In the genomic region with DNA sequence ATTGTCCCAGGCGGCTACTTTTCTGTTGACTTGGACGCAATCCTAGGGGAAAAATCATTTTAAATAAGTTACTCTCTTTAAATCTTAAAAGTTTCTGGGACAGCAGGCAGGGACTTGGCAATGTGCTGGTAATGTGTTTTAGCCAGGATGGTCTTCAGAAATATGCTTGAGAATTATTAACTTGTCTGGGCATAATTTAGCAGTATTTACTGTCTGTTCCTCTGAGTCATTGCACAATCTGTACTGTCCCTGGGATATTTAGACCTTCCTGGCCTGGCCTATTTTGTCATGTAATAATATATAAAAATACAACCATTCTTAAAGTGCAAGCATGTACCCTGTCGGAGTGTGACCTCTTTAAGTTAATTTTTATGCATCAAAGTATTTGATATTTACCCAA, we compare ENCODE assay signal across 15 cellular contexts.
DNase-seq lines count a peak whose midpoint lies in the region; ATAC-seq and TF ChIP-seq lines count a peak whose summit lies in the region.
"Had no signal": no experiment of that assay in that cellular context is flagged by ENCODE, and none has a peak within 500 bp of the region (broad histone marks: within the 10 kb centered on the region; RNA-seq: fewer than 3 reads in every experiment).

No MANE protein-coding gene starts in this region.

- peak overlapping the region; percentile 4 for H3K27ac Mint-ChIP-seq in stimulated activated naive CD8-positive, alpha-beta T cell treated with anti-CD3 and anti-CD28 coated beads, Interleukin-15, Interleukin-2, amounts not matched to agents 100 ng/mL and 50 ng/mL, for 24 hours
- H3K27ac Mint-ChIP-seq in stimulated activated naive CD8-positive, alpha-beta T cell treated with anti-CD3 and anti-CD28 coated beads, Interleukin-15, amount 100 ng/mL, for 72 hours: no peak overlapping the region
- H3K27ac Mint-ChIP-seq: IgD-negative memory B cell had no signal

- H3K36me3 ChIP-seq in skeletal muscle satellite cell (ENCODE audit: insufficient read depth, low read length): no peaks in the 10 kb centered on the region
- H3K36me3 ChIP-seq: BLaER1 treated with 17β-estradiol and CSF1 and Interleukin-3, amounts not matched to agents 10 nM and 100 nM had no signal

- H3K4me3 ChIP-seq in choroid plexus epithelial cell (ENCODE audit: low read depth, low read length): no peak overlapping the region
- H3K4me3 ChIP-seq in skeletal muscle satellite cell (ENCODE audit: low read length): no peak overlapping the region
- H3K4me3 ChIP-seq: BLaER1 treated with 17β-estradiol and CSF1 and Interleukin-3, amounts not matched to agents 10 nM and 100 nM; PC-9 had no signal

- H3K4me1 Mint-ChIP-seq in stimulated activated naive CD8-positive, alpha-beta T cell treated with anti-CD3 and anti-CD28 coated beads, Interleukin-15, Interleukin-2, amounts not matched to agents 100 ng/mL and 50 ng/mL, for 24 hours (ENCODE audit: low read depth): no peaks in the 10 kb centered on the region
- H3K4me1 Mint-ChIP-seq in stimulated activated naive CD8-positive, alpha-beta T cell treated with anti-CD3 and anti-CD28 coated beads, Interleukin-15, amount 100 ng/mL, for 72 hours: no peaks in the 10 kb centered on the region
- H3K4me1 Mint-ChIP-seq: IgD-negative memory B cell had no signal

- no peaks in the 10 kb centered on the region for H3K27me3 ChIP-seq in skeletal muscle satellite cell (ENCODE audit: control insufficient read depth, insufficient read depth, low read length)
- H3K27me3 ChIP-seq: BLaER1 treated with 17β-estradiol and CSF1 and Interleukin-3, amounts not matched to agents 10 nM and 100 nM had no signal

- no peak overlapping the region for H3K4me3 Mint-ChIP-seq in stimulated activated naive CD8-positive, alpha-beta T cell treated with anti-CD3 and anti-CD28 coated beads, Interleukin-15, Interleukin-2, amounts not matched to agents 100 ng/mL and 50 ng/mL, for 24 hours
- H3K4me3 Mint-ChIP-seq in stimulated activated naive CD8-positive, alpha-beta T cell treated with anti-CD3 and anti-CD28 coated beads, Interleukin-15, amount 100 ng/mL, for 72 hours: no peak overlapping the region
- H3K4me3 Mint-ChIP-seq: IgD-negative memory B cell had no signal

- no peak for DNase-seq in stimulated activated naive CD8-positive, alpha-beta T cell treated with anti-CD3 and anti-CD28 coated beads, Interleukin-15, amount 100 ng/mL, for 72 hours
- DNase-seq in choroid plexus epithelial cell (ENCODE audit: low read depth): peak; percentile 23
- DNase-seq in kidney tubule cell (ENCODE audit: low spot score): peak; percentile 44
- DNase-seq in germinal center (ENCODE audit: low spot score): no peak
- DNase-seq in KG1 (lab: John Stamatoyannopoulos, UW): no peak
- DNase-seq in iPS-NIHi11 (ENCODE audit: low spot score): no peak
- DNase-seq: H7, NCI-H1417 treated with DMSO at 0.1 percent for 48 hours, NCI-H2029 treated with DMSO at 0.1 percent for 48 hours, NCI-H524, PC-9 had no signal

- H3K4me1 ChIP-seq in skeletal muscle satellite cell (ENCODE audit: control insufficient read depth, insufficient read depth, low read length): peaks cover 28% of the 10 kb centered on the region
- H3K4me1 ChIP-seq: BLaER1 treated with 17β-estradiol and CSF1 and Interleukin-3, amounts not matched to agents 10 nM and 100 nM had no signal

- no peak for ATAC-seq in stimulated activated naive CD8-positive, alpha-beta T cell treated with anti-CD3 and anti-CD28 coated beads, Interleukin-15, amount 100 ng/mL, for 72 hours

- H3K4me2 ChIP-seq in skeletal muscle satellite cell (ENCODE audit: low read length): peak overlapping the region; percentile 8
- H3K4me2 ChIP-seq: BLaER1 treated with 17β-estradiol and CSF1 and Interleukin-3, amounts not matched to agents 10 nM and 100 nM; PC-9 had no signal

- H3K9me3 Mint-ChIP-seq in stimulated activated naive CD8-positive, alpha-beta T cell treated with anti-CD3 and anti-CD28 coated beads, Interleukin-15, Interleukin-2, amounts not matched to agents 100 ng/mL and 50 ng/mL, for 24 hours: peaks cover 4% of the 10 kb centered on the region
- no peaks in the 10 kb centered on the region for H3K9me3 Mint-ChIP-seq in stimulated activated naive CD8-positive, alpha-beta T cell treated with anti-CD3 and anti-CD28 coated beads, Interleukin-15, amount 100 ng/mL, for 72 hours

- no peak overlapping the region for H3K9ac ChIP-seq in skeletal muscle satellite cell (ENCODE audit: low read depth, low read length)
- H3K9ac ChIP-seq: BLaER1 treated with 17β-estradiol and CSF1 and Interleukin-3, amounts not matched to agents 10 nM and 100 nM had no signal

- TF ChIP-seq CTCF in choroid plexus epithelial cell (conservative IDR thresholded peaks at IDR 0.05; ENCODE audit: low read depth, low read length): no peak

- H3K27me3 Mint-ChIP-seq in stimulated activated naive CD8-positive, alpha-beta T cell treated with anti-CD3 and anti-CD28 coated beads, Interleukin-15, Interleukin-2, amounts not matched to agents 100 ng/mL and 50 ng/mL, for 24 hours: no peaks in the 10 kb centered on the region
- H3K27me3 Mint-ChIP-seq in stimulated activated naive CD8-positive, alpha-beta T cell treated with anti-CD3 and anti-CD28 coated beads, Interleukin-15, amount 100 ng/mL, for 72 hours: no peaks in the 10 kb centered on the region
- H3K27me3 Mint-ChIP-seq: IgD-negative memory B cell had no signal

- H3K9me3 ChIP-seq in skeletal muscle satellite cell (replicated peaks; ENCODE audit: low read length): no peaks in the 10 kb centered on the region
- H3K9me3 ChIP-seq: BLaER1 treated with 17β-estradiol and CSF1 and Interleukin-3, amounts not matched to agents 10 nM and 100 nM had no signal

- no peaks in the 10 kb centered on the region for H3K36me3 Mint-ChIP-seq in stimulated activated naive CD8-positive, alpha-beta T cell treated with anti-CD3 and anti-CD28 coated beads, Interleukin-15, Interleukin-2, amounts not matched to agents 100 ng/mL and 50 ng/mL, for 24 hours (ENCODE audit: low read depth)
- H3K36me3 Mint-ChIP-seq: IgD-negative memory B cell had no signal

Comparison
In these comparisons a context has a peak if more than half of its experiments do, and no peak if none do; other contexts are left out.
1. DNase-seq: peak in choroid plexus epithelial cell (single experiment) and kidney tubule cell (single experiment); none in stimulated activated naive CD8-positive, alpha-beta T cell treated with anti-CD3 and anti-CD28 coated beads, Interleukin-15, amount 100 ng/mL, for 72 hours (0 of 2), germinal center (single experiment), KG1 (single experiment) and iPS-NIHi11 (single experiment).